10 cellular contexts compared by ENCODE assay signal in the genomic region with DNA sequence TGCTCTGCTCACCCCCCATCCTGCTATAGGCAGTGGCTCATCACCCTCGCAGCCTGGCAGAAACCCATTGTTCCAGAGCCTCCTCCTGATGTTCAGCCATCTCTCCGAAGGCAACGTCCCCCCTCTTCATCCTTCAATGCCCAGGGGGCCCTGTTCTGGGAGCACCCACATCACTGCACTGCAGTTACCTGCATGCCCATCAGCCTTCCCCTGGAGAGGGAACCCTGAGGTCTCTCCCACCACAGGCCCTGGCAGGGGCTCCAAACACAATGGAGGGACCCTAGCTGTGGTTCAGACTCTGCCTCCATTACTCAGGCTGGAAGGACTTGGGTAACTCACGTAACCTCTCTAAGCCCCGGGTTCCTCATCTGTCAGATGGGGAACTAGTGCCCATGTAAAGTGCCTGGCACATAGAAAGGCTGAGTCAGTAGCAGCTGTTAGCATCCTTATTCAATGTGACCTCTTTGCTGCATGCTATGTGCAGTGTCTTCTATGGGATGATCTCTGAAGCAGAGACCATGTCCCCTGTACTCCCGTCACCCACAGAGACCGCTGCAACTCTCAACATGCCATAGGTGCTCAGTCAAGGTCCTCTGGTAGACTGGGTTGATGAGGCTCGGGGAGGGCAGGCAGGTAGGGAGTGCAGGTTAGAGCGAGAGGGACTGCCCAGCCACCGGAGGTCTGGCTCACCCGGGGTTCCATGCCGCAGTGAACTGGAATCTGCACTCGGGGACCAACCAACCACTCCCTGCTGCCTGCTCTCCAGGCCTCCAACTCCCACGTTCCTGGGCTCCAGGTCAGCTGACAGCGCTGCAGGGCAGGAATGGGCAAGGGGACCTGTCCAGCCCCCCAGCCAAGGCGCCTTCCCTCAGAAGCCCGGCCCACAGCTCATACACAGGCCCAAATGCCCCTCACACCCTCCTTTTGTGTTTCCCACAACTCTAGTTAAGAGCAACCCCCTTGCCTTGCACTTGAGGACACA.
"Had no signal": no experiment of that assay in that cellular context is flagged by ENCODE, and none has a peak within 500 bp of the region (broad histone marks: within the 10 kb centered on the region; RNA-seq: fewer than 3 reads in every experiment).

No MANE protein-coding gene starts in this region.

- H3K27me3 ChIP-seq: brain microvascular endothelial cell, hepatocyte, upper lobe of left lung had no signal

- DNase-seq: activated naive CD4-positive, alpha-beta T cell treated with Interleukin-2 at 50 U/mL for 16 hours; anterior cingulate cortex; brain microvascular endothelial cell; left ventricle myocardium superior; stimulated activated naive CD8-positive, alpha-beta T cell treated with anti-CD3 and anti-CD28 coated beads, Interleukin-15, amount 100 ng/mL, for 72 hours; SW 1271 had no signal

- H3K36me3 ChIP-seq: brain microvascular endothelial cell, upper lobe of left lung had no signal

- H3K27ac ChIP-seq: brain microvascular endothelial cell, upper lobe of left lung had no signal

- H3K27me3 Mint-ChIP-seq: activated T-helper 17 cell treated with anti-CD3 and anti-CD28 coated beads, Interleukin-2, amount 50 U/mL, for 72 hours; memory B cell; stimulated activated naive CD8-positive, alpha-beta T cell treated with anti-CD3 and anti-CD28 coated beads, Interleukin-15, amount 100 ng/mL, for 72 hours had no signal

- H3K9me3 Mint-ChIP-seq: activated T-helper 17 cell treated with anti-CD3 and anti-CD28 coated beads, Interleukin-2, amount 50 U/mL, for 72 hours; stimulated activated naive CD8-positive, alpha-beta T cell treated with anti-CD3 and anti-CD28 coated beads, Interleukin-15, amount 100 ng/mL, for 72 hours had no signal

- H3K9me3 ChIP-seq: upper lobe of left lung had no signal

- H3K4me3 ChIP-seq: hepatocyte, upper lobe of left lung had no signal

- H2AFZ ChIP-seq: hepatocyte had no signal

- H3K4me1 Mint-ChIP-seq: activated T-helper 17 cell treated with anti-CD3 and anti-CD28 coated beads, Interleukin-2, amount 50 U/mL, for 72 hours; memory B cell; stimulated activated naive CD8-positive, alpha-beta T cell treated with anti-CD3 and anti-CD28 coated beads, Interleukin-15, amount 100 ng/mL, for 72 hours had no signal

- H3K36me3 Mint-ChIP-seq: memory B cell had no signal

- H3K4me2 ChIP-seq: hepatocyte had no signal

- H3K4me3 Mint-ChIP-seq: activated T-helper 17 cell treated with anti-CD3 and anti-CD28 coated beads, Interleukin-2, amount 50 U/mL, for 72 hours; memory B cell; stimulated activated naive CD8-positive, alpha-beta T cell treated with anti-CD3 and anti-CD28 coated beads, Interleukin-15, amount 100 ng/mL, for 72 hours had no signal

- H3K79me2 ChIP-seq: hepatocyte had no signal

- H3K27ac Mint-ChIP-seq: activated T-helper 17 cell treated with anti-CD3 and anti-CD28 coated beads, Interleukin-2, amount 50 U/mL, for 72 hours; memory B cell; stimulated activated naive CD8-positive, alpha-beta T cell treated with anti-CD3 and anti-CD28 coated beads, Interleukin-15, amount 100 ng/mL, for 72 hours had no signal
